ENCODE assay signal across 11 cellular contexts in the genomic region with DNA sequence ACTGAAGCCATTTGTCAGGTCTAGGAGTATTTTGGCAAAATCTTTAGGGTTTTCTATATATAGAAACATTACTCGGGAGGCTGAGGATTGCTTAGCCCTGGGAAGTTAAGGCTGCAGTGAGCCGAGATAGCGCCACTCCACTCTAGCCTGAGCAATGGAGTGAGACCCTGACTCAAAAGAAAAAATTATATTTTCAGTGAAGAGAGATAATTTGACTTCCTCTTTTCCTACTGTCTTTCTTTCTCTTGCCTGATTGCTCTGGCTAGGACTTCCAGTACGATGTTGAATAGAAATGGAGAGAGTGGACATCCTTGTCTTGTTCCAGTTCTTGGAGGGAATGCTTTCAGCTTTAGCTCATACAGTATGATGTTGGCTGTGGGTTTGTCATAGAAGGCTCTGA.
"Had no signal": no experiment of that assay in that cellular context is flagged by ENCODE, and none has a peak within 500 bp of the region (broad histone marks: within the 10 kb centered on the region; RNA-seq: fewer than 3 reads in every experiment).

No MANE protein-coding gene starts in this region.

- ATAC-seq: GM23338, HCT116 had no signal

- FAIRE-seq: H1, H54 had no signal

- DNase-seq: GM23248, GOT3, H7, H9, HCEC 1CT, HFFc6 had no signal

- H2AFZ ChIP-seq: GM23248, GM23338 had no signal

- H3K4me3 ChIP-seq: GM23248, GM23338, HAP-1 had no signal

- H3K36me3 ChIP-seq: HAP-1 had no signal

- H3K4me2 ChIP-seq: GM23338 had no signal

- H3K9ac ChIP-seq: GM23248 had no signal

- H3K27ac ChIP-seq: GM23248 had no signal
